ENCODE assay signal across 2 cellular contexts in the genomic region with DNA sequence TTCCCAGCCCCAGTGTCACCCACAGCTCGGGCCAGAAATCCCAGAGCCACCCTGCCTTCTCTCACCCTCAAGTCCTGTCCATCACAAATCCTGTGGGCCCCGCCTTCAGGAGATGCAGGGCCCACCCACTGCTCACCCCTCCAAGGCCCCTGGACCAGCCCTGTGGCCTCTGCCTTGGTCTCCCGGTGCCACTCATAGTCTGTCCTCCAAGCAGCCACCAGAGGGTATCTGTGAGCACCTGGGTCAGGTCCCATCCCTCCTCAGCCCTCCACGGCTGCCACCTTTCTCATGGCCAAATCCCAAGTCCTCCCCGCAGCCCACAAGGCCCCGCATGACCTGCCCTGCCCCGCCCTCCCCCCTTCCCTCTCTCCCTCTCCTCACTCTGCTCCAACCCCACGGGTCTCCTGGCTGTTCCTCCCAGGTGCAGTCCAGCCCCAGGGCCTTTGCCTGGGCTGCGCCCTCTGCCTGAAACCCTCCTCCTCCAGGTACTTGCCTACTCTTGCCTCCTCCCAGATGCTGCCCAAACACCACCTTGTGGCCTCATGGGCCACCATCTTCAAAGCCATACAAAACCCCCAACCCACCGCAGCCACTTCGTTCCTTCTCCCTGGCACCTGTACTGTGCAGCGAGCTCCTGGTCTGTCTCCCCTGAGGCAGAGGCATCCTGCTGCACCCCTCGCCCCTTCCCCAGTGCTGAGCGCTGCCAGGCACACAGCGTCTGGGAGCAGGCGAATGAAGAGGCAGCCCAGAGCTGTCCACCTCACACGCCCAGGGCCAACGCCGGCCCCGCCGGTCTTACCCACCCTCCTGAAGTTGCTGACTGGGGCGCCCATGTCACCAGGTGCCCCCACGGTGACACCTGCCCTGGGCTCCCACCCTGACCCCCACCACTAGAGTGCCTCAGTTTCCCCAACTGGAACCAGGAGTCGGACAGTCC.
A peak's percentile ranks its signal among the peaks of the same experiment; 100 is the strongest.
TF ChIP-seq lines count a peak whose summit lies in the region.

No MANE protein-coding gene starts in this region.

TF ChIP-seq in A549, 52 proteins besides CTCF, POLR2A, EP300 and RAD21:
- TF ChIP-seq FOXS1 (CRISPR knock-in tag; IDR thresholded peaks at IDR 0.05) (no peak), SMC3 (IDR thresholded peaks at IDR 0.05) (peak; percentile 52)

TF ChIP-seq in H1, 55 proteins besides CTCF, POLR2A, EP300 and RAD21:
- no peak for TF ChIP-seq TAF1 (IDR thresholded peaks at IDR 0.05; ENCODE audit: low read depth, low read length)
- TF ChIP-seq CBX8 (IDR thresholded peaks at IDR 0.05; ENCODE audit: borderline replicate concordance, low read depth, low read length) = no peak
- TF ChIP-seq, protein P1, sequence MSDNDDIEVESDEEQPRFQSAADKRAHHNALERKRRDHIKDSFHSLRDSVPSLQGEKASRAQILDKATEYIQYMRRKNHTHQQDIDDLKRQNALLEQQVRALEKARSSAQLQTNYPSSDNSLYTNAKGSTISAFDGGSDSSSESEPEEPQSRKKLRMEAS (IDR thresholded peaks at IDR 0.05) = 0 out of 2 replicates have a peak, but pooled peaks have one; percentile 20
- TF ChIP-seq TCF12 (IDR thresholded peaks at IDR 0.05; ENCODE audit: low read depth, low read length) = 0 out of 2 replicates have a peak, but pooled peaks have one; percentile 42
